8 cellular contexts compared by ENCODE assay signal in the genomic region with DNA sequence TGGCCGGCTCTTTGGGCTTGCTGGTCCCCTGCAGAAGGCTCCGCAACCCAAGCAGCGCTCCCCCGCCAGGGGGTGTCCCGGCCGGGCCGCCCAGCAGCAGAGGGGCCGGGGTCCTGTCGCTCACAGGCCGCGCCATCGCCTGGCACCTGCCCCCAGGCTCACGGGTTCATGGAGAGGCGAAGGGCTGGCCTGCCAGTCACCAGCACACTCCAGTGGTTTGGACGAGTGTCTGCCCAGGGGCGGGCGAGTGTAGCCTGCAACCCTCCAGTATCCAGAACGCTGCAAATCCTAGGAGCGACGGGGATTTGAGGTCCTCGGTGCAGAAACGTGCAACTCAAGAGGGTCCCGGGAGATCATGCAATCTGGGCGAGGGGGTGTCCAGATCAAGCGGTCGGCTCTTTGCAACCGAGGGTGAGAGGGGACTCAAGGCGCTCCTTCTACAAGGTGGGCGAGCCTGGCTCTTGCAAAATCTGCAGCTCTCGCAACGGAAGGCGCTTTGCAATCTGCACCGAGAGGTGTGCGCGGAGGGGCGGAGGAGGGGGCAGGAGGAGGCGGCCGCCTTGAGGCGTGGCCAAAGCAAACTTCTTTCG. TPM values are rescaled to one million over a fixed set of nuclear protein-coding genes. Genes with fewer than 3 reads are reported as not detected.
DNase-seq lines count a peak whose midpoint lies in the region; ATAC-seq and TF ChIP-seq lines count a peak whose summit lies in the region.

A gene with protein sequence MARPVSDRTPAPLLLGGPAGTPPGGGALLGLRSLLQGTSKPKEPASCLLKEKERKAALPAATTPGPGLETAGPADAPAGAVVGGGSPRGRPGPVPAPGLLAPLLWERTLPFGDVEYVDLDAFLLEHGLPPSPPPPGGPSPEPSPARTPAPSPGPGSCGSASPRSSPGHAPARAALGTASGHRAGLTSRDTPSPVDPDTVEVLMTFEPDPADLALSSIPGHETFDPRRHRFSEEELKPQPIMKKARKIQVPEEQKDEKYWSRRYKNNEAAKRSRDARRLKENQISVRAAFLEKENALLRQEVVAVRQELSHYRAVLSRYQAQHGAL (minus strand): TSS at position 521 of the 590 bp plus-strand sequence. CDS start 385 bp downstream, at position 136.

- no peak for TF ChIP-seq CTCF in GM10248 (IDR thresholded peaks at IDR 0.05; ENCODE audit: control extremely low read depth, extremely low read depth, low read depth, missing control alignments)

- no peaks in the 10 kb centered on the region for H3K27me3 ChIP-seq in adipocyte (replicated peaks; ENCODE audit: control insufficient read depth, insufficient read depth, low read length)
- H3K27me3 ChIP-seq in iPS-20b (ENCODE audit: insufficient read depth, low read length), result peaks cover 12% of the 10 kb centered on the region; the same call in 1 of the 2 replicates

- H3K27ac ChIP-seq in iPS-20b (ENCODE audit: low read length), result peak within 1 kb of the TSS; percentile 81

- H3K4me3 ChIP-seq in adipocyte (ENCODE audit: low read length), result peak within 1 kb of the TSS; percentile 87
- peak within 1 kb of the TSS; percentile 83 for H3K4me3 ChIP-seq in iPS-20b (ENCODE audit: low read length)

- no peak for DNase-seq in activated CD4-positive, alpha-beta T cell treated with anti-CD3 and anti-CD28 coated beads, Interleukin-2, amount 10 ng/mL, durations not matched to agents 24 days and 14 days
- no peak for DNase-seq in activated CD4-positive, alpha-beta T cell treated with anti-CD3 and anti-CD28 coated beads for 1 hour
- DNase-seq in MV-4-11 (lab: John Stamatoyannopoulos, UW), result peak; percentile 72
- no peak for DNase-seq in adipocyte (ENCODE audit: low read depth)
- no peak for DNase-seq in stimulated activated naive B cell treated with anti-CD40 and anti-IgM and Interleukin-4, amounts not matched to agents 10 μg/mL and 1 μg/mL and 100 μg/mL, for 72 hours
- DNase-seq in GM10248 (ENCODE audit: extremely low spot score), result no peak

- POLR2A ChIA-PET in GM10248 (lab: Yijun Ruan, JAX), result interaction anchor here (1.2 kb wide), 1 partner anchor 18 kb away, joined by 5 read pairs; a partner anchor contains a TSS

- peak within 1 kb of the TSS; percentile 91 for H3K9ac ChIP-seq in adipocyte (ENCODE audit: low read length)
- peak within 1 kb of the TSS; percentile 85; the same call in 1 of the 2 replicates for H3K9ac ChIP-seq in iPS-20b (ENCODE audit: low read depth, low read length)

- H3K4me1 ChIP-seq in adipocyte (ENCODE audit: control insufficient read depth, insufficient read depth, low read length), result peaks cover 47% of the 10 kb centered on the region
- peaks cover 17% of the 10 kb centered on the region; the same call in 1 of the 2 replicates for H3K4me1 ChIP-seq in iPS-20b (ENCODE audit: insufficient read depth, low read length)

- peaks cover 2% of the 10 kb centered on the region for H3K36me3 Mint-ChIP-seq in activated CD4-positive, alpha-beta T cell treated with anti-CD3 and anti-CD28 coated beads, Interleukin-2, amount 10 ng/mL, durations not matched to agents 24 days and 14 days (ENCODE audit: low read depth)
- H3K36me3 Mint-ChIP-seq in stimulated activated naive B cell treated with anti-CD40 and anti-IgM and Interleukin-4, amounts not matched to agents 10 μg/mL and 1 μg/mL and 100 μg/mL, for 72 hours, result peaks cover 5 to 16% of the 10 kb centered on the region in 2 donors

- peak in 1 of 2 donors; percentile 9 for ATAC-seq in stimulated activated naive B cell treated with anti-CD40 and anti-IgM and Interleukin-4, amounts not matched to agents 10 μg/mL and 1 μg/mL and 100 μg/mL, for 72 hours (replicated peaks)
- ATAC-seq in HG03469 (IDR thresholded peaks at IDR 0.05; ENCODE audit: unreplicated experiment), result no peak

- peaks cover 35% of the 10 kb centered on the region for H3K4me1 Mint-ChIP-seq in activated CD4-positive, alpha-beta T cell treated with anti-CD3 and anti-CD28 coated beads, Interleukin-2, amount 10 ng/mL, durations not matched to agents 24 days and 14 days
- H3K4me1 Mint-ChIP-seq in stimulated activated naive B cell treated with anti-CD40 and anti-IgM and Interleukin-4, amounts not matched to agents 10 μg/mL and 1 μg/mL and 100 μg/mL, for 72 hours, result peaks cover 44 to 69% of the 10 kb centered on the region in 2 donors

- peak within 1 kb of the TSS; percentile 99 for H3K27ac Mint-ChIP-seq in activated CD4-positive, alpha-beta T cell treated with anti-CD3 and anti-CD28 coated beads, Interleukin-2, amount 10 ng/mL, durations not matched to agents 24 days and 14 days
- peak within 1 kb of the TSS; percentile 99 for H3K27ac Mint-ChIP-seq in stimulated activated naive B cell treated with anti-CD40 and anti-IgM and Interleukin-4, amounts not matched to agents 10 μg/mL and 1 μg/mL and 100 μg/mL, for 72 hours

- peak within 1 kb of the TSS; percentile 86 for H3K4me3 Mint-ChIP-seq in activated CD4-positive, alpha-beta T cell treated with anti-CD3 and anti-CD28 coated beads, Interleukin-2, amount 10 ng/mL, durations not matched to agents 24 days and 14 days
- H3K4me3 Mint-ChIP-seq in stimulated activated naive B cell treated with anti-CD40 and anti-IgM and Interleukin-4, amounts not matched to agents 10 μg/mL and 1 μg/mL and 100 μg/mL, for 72 hours, result peak within 1 kb of the TSS; percentile 88 to 92

- intact Hi-C loops in activated CD4-positive, alpha-beta T cell treated with anti-CD3 and anti-CD28 coated beads, Interleukin-2, amount 10 ng/mL, durations not matched to agents 24 days and 14 days (cut with micrococcal nuclease), result loop anchor here (1.0 to 10.0 kb wide), 9 partner anchors 9 to 1240 kb away; a partner anchor contains a TSS

- CTCF ChIA-PET in GM10248 (lab: Yijun Ruan, JAX), result interaction anchor here (0.6 kb wide), 1 partner anchor 10 kb away, joined by 3 read pairs; no protein-coding TSS in a partner anchor

- no peaks in the 10 kb centered on the region for H3K9me3 ChIP-seq in adipocyte (ENCODE audit: control insufficient read depth, low read length)
- no peaks in the 10 kb centered on the region for H3K9me3 ChIP-seq in iPS-20b (ENCODE audit: insufficient read depth, low read depth, low read length)

- peaks cover 2% of the 10 kb centered on the region for H3K27me3 Mint-ChIP-seq in activated CD4-positive, alpha-beta T cell treated with anti-CD3 and anti-CD28 coated beads, Interleukin-2, amount 10 ng/mL, durations not matched to agents 24 days and 14 days
- H3K27me3 Mint-ChIP-seq in stimulated activated naive B cell treated with anti-CD40 and anti-IgM and Interleukin-4, amounts not matched to agents 10 μg/mL and 1 μg/mL and 100 μg/mL, for 72 hours, result no peaks in the 10 kb centered on the region

- H3K36me3 ChIP-seq in adipocyte (ENCODE audit: control insufficient read depth, insufficient read depth, low read length, severe bottlenecking) (no peaks in the 10 kb centered on the region), iPS-20b (ENCODE audit: insufficient read depth, low read depth, low read length) (peaks cover 11% of the 10 kb centered on the region; the same call in 1 of the 2 replicates)

- H3K9me3 Mint-ChIP-seq in activated CD4-positive, alpha-beta T cell treated with anti-CD3 and anti-CD28 coated beads, Interleukin-2, amount 10 ng/mL, durations not matched to agents 24 days and 14 days, result no peaks in the 10 kb centered on the region
- peaks cover 8 to 9% of the 10 kb centered on the region in 2 donors for H3K9me3 Mint-ChIP-seq in stimulated activated naive B cell treated with anti-CD40 and anti-IgM and Interleukin-4, amounts not matched to agents 10 μg/mL and 1 μg/mL and 100 μg/mL, for 72 hours

RNA-seq across cellular contexts. Expression of the gene that starts here (rescaled TPM):
- 10.7 and 11.2 TPM in 2 replicates for total RNA-seq in activated CD4-positive, alpha-beta T cell treated with anti-CD3 and anti-CD28 coated beads, Interleukin-2, amount 10 ng/mL, durations not matched to agents 24 days and 14 days
